ENCODE assay signal across 1 cellular context in genomic region chr19:40348125-40348913, GRCh38.
TF ChIP-seq lines count a peak whose summit lies in the region.

Gene C19orf47, minus strand, starts transcription at chr19:40348397. Its CDS starts 6,540 bp downstream, at chr19:40341857.
Gene PLD3, plus strand, starts transcription at chr19:40348695. Its CDS starts 17,789 bp downstream, at chr19:40366484.

TF ChIP-seq in K562, 482 proteins besides CTCF, POLR2A, EP300 and RAD21 (continued from another document and continues in another):
- TF ChIP-seq THAP12 (CRISPR knock-in tag; IDR thresholded peaks at IDR 0.05) (peak; percentile 60; the same call in 1 of the 2 replicates), MCM3 (IDR thresholded peaks at IDR 0.05) (no peak), ARID3A (IDR thresholded peaks at IDR 0.05; ENCODE audit: borderline replicate concordance, low read depth, low read length) (no peak), RERE (CRISPR knock-in tag; IDR thresholded peaks at IDR 0.05; ENCODE audit: borderline replicate concordance) (no peak), TEAD4 (IDR thresholded peaks at IDR 0.05; ENCODE audit: low read length) (no peak; the same call in 1 of the 2 replicates), TEAD4 (CRISPR knock-in tag; IDR thresholded peaks at IDR 0.05; ENCODE audit: borderline replicate concordance) (no peak), ZNF551 (CRISPR knock-in tag; IDR thresholded peaks at IDR 0.05) (no peak), TCF7L2 (IDR thresholded peaks at IDR 0.05; ENCODE audit: low read depth, low read length) (0 out of 2 replicates have a peak, but pooled peaks have one; percentile 2), SREBF1 (IDR thresholded peaks at IDR 0.05; ENCODE audit: borderline replicate concordance, low read depth, low read length) (peak; percentile 87), RFX5 (IDR thresholded peaks at IDR 0.05; ENCODE audit: low read depth, low read length) (no peak), MBD2 (IDR thresholded peaks at IDR 0.05; ENCODE audit: borderline replicate concordance, low read depth) (peak; percentile 57; the same call in 1 of the 2 replicates), SMAD3 (CRISPR knock-in tag; conservative IDR thresholded peaks at IDR 0.05) (0 out of 2 replicates have a peak, but pooled peaks have one; percentile 16), ZNF76 (CRISPR knock-in tag; IDR thresholded peaks at IDR 0.05; ENCODE audit: borderline replicate concordance) (no peak), ZBTB5 (IDR thresholded peaks at IDR 0.05) (no peak), CCAR2 (IDR thresholded peaks at IDR 0.05; ENCODE audit: low read depth, low read length) (no peak), ZNF586 (CRISPR knock-in tag; conservative IDR thresholded peaks at IDR 0.05) (no peak), KHSRP (IDR thresholded peaks at IDR 0.05) (no peak), FOXP4 (CRISPR knock-in tag; IDR thresholded peaks at IDR 0.05; ENCODE audit: borderline replicate concordance) (no peak), KLF10 (CRISPR knock-in tag; IDR thresholded peaks at IDR 0.05) (no peak), TFAM (CRISPR knock-in tag; conservative IDR thresholded peaks at IDR 0.05) (no peak), HMGN3 (IDR thresholded peaks at IDR 0.05; ENCODE audit: borderline replicate concordance, extremely low read depth, insufficient read length, low read depth, low read length) (peak; percentile 97), NFE2L1 (tag; IDR thresholded peaks at IDR 0.05; ENCODE audit: borderline replicate concordance, low read depth) (no peak), PHF8 (IDR thresholded peaks at IDR 0.05; ENCODE audit: borderline replicate concordance, low read length) (peak; percentile 80; the same call in 1 of the 2 replicates), ZBTB7A (IDR thresholded peaks at IDR 0.05; ENCODE audit: borderline replicate concordance, control insufficient read depth, low read depth, low read length) (0 out of 2 replicates have a peak, but pooled peaks have one; percentile 9), SAFB (IDR thresholded peaks at IDR 0.05; ENCODE audit: borderline replicate concordance, low read depth, low read length) (0 out of 2 replicates have a peak, but pooled peaks have one; percentile 37), TBL1XR1 (IDR thresholded peaks at IDR 0.05; ENCODE audit: low read length in 2 of 2) (no peak), CREB1 (IDR thresholded peaks at IDR 0.05) (peak; percentile 79), CREB1 (CRISPR knock-in tag; IDR thresholded peaks at IDR 0.05) (peak; percentile 90), ZNF79 (CRISPR knock-in tag; IDR thresholded peaks at IDR 0.05; ENCODE audit: low read depth) (no peak), DDX20 (tag; IDR thresholded peaks at IDR 0.05; ENCODE audit: low read depth) (no peak), CCNT2 (IDR thresholded peaks at IDR 0.05; ENCODE audit: borderline replicate concordance, extremely low read depth, insufficient read length, low read depth, low read length) (peak; percentile 96), TEAD2 (tag; IDR thresholded peaks at IDR 0.05) (no peak), CEBPB (tag; IDR thresholded peaks at IDR 0.05) (no peak), ZNF133 (CRISPR knock-in tag; IDR thresholded peaks at IDR 0.05) (no peak), CXXC5 (CRISPR knock-in tag; IDR thresholded peaks at IDR 0.05) (peak; percentile 97), ZKSCAN1 (IDR thresholded peaks at IDR 0.05; ENCODE audit: low read depth, low read length) (0 out of 2 replicates have a peak, but pooled peaks have one; percentile 16), PRDM10 (IDR thresholded peaks at IDR 0.05; ENCODE audit: partially characterized antibody) (no peak), MBD1 (CRISPR knock-in tag; IDR thresholded peaks at IDR 0.05) (no peak), ZNF77 (CRISPR knock-in tag; IDR thresholded peaks at IDR 0.05) (no peak), ZFP1 (CRISPR knock-in tag; IDR thresholded peaks at IDR 0.05) (no peak), ZNF253 (CRISPR knock-in tag; conservative IDR thresholded peaks at IDR 0.05) (no peak), RBM22 (IDR thresholded peaks at IDR 0.05; ENCODE audit: low read depth, low read length, poor library complexity, severe bottlenecking) (no peak), ZBTB43 (CRISPR knock-in tag; IDR thresholded peaks at IDR 0.05) (no peak)
